Comparison of ENCODE assay signal across 8 cellular contexts in genomic region chr1:65254320-65255087, GRCh38. TPM values are rescaled to one million over a fixed set of nuclear protein-coding genes. Genes with fewer than 3 reads are reported as not detected.
DNase-seq lines count a peak whose midpoint lies in the region; ATAC-seq and TF ChIP-seq lines count a peak whose summit lies in the region.

No MANE protein-coding gene starts in this region.

- TF ChIP-seq CTCF in thoracic aorta (IDR thresholded peaks at IDR 0.05): peak; percentile 25

- peak overlapping the region; percentile 79 for H3K4me3 ChIP-seq in thoracic aorta

- no peaks in the 10 kb centered on the region for H3K27me3 ChIP-seq in thoracic aorta (replicated peaks; ENCODE audit: insufficient read depth)

- DNase-seq in ELF-1 (ENCODE audit: low read depth, low spot score) (peak; percentile 70), Kasumi-1 (lab: John Stamatoyannopoulos, UW) (peak; percentile 41 to 56), SHP77 (lab: John Stamatoyannopoulos, UW) (peak; percentile 85 to 93), activated gamma-delta T cell treated with Interleukin-2 at 50 U/mL for 16 hours (peak; percentile 80), germinal center (ENCODE audit: low spot score) (peak; percentile 92), occipital lobe (lab: John Stamatoyannopoulos, UW) (peak; percentile 76), thoracic aorta (ENCODE audit: low spot score) (no peak)

- peak; percentile 99 for ATAC-seq in GM21825 (IDR thresholded peaks at IDR 0.05; ENCODE audit: unreplicated experiment)
- ATAC-seq in thoracic aorta (ENCODE audit: insufficient number of reproducible peaks, low FRiP score, low read depth): peak; percentile 88

- H3K36me3 ChIP-seq in thoracic aorta: no peaks in the 10 kb centered on the region

- H3K4me1 ChIP-seq in thoracic aorta (ENCODE audit: control insufficient read depth in 1 of 2, low read depth in 2 of 2): peaks cover 3 to 13% of the 10 kb centered on the region in 2 donors

- H3K27ac ChIP-seq in thoracic aorta: no peak overlapping the region

- no peaks in the 10 kb centered on the region for H3K9me3 ChIP-seq in thoracic aorta

RNA-seq across cellular contexts. Expression of gene DNAJC6, which starts 54.8 kb away (rescaled TPM):
- 104 TPM for total RNA-seq in occipital lobe
- 1 to 10 TPM; 3.7 TPM for total RNA-seq in thoracic aorta

Comparison
In these comparisons a context has a peak if more than half of its experiments do, and no peak if none do; other contexts are left out.
1. RNA of gene DNAJC6, which starts 54.8 kb away (total RNA-seq): 104 TPM in occipital lobe (single experiment); 3.7 TPM in thoracic aorta; every median in the first group is over 10 times any median in the second.